ENCODE assay signal across 28 cellular contexts in genomic region chr4:636628-636950, GRCh38. TPM values are rescaled to one million over a fixed set of nuclear protein-coding genes. Genes with fewer than 3 reads are reported as not detected.
"Had no signal": no experiment of that assay in that cellular context is flagged by ENCODE, and none has a peak within 500 bp of the region (broad histone marks: within the 10 kb centered on the region; RNA-seq: fewer than 3 reads in every experiment).

No MANE protein-coding gene starts in this region.

- H3K36me3 Mint-ChIP-seq: activated naive CD4-positive, alpha-beta T cell treated with anti-CD3 and anti-CD28 coated beads, Interleukin-2, amount 50 U/mL, for 24 hours; mesothelial cell of epicardium; T-cell had no signal

- DNase-seq: activated CD4-positive, alpha-beta T cell treated with anti-CD3 and anti-CD28 coated beads for 4 hours; activated CD4-positive, alpha-beta T cell treated with anti-CD3 and anti-CD28 coated beads, Interleukin-2, amount 50 U/mL, for 4 hours; activated CD8-positive, alpha-beta memory T cell treated with anti-CD3 and anti-CD28 coated beads for 24 hours; activated gamma-delta T cell; activated naive CD8-positive, alpha-beta T cell treated with anti-CD3 and anti-CD28 coated beads, Interleukin-2, amount 50 U/mL, for 24 hours; amygdala; central memory CD4-positive, alpha-beta T cell; dermis blood vessel endothelial cell; effector CD4-positive, alpha-beta T cell; esophagus squamous epithelium; foreskin melanocyte; left ventricle myocardium inferior; naive thymus-derived CD4-positive, alpha-beta T cell; occipital lobe; stimulated activated CD4-positive, alpha-beta T cell treated with anti-CD3 and anti-CD28 coated beads, Interleukin-15, amount 100 ng/mL, for 24 hours; stimulated activated CD4-positive, alpha-beta T cell treated with anti-CD3 and anti-CD28 coated beads, Interleukin-2, amount 100 ng/mL, for 24 hours; stimulated activated naive B cell treated with anti-CD40 and anti-IgM and Interleukin-4, amounts not matched to agents 10 μg/mL and 1 μg/mL and 100 μg/mL, for 72 hours; stomach; T-cell; thyroid gland; upper lobe of right lung had no signal

- H3K4me1 ChIP-seq: breast epithelium, esophagus squamous epithelium, left ventricle myocardium inferior, stomach, thyroid gland, upper lobe of right lung had no signal

- FAIRE-seq: endometrium, islet of Langerhans had no signal

- H3K4me3 ChIP-seq: breast epithelium, esophagus squamous epithelium, left ventricle myocardium inferior, stomach, thyroid gland, upper lobe of right lung had no signal

- H3K27ac Mint-ChIP-seq: activated naive CD4-positive, alpha-beta T cell treated with anti-CD3 and anti-CD28 coated beads, Interleukin-2, amount 50 U/mL, for 24 hours; activated naive CD8-positive, alpha-beta T cell treated with anti-CD3 and anti-CD28 coated beads, Interleukin-2, amount 50 U/mL, for 24 hours; mesothelial cell of epicardium; naive thymus-derived CD4-positive, alpha-beta T cell; stimulated activated naive B cell treated with anti-CD40 and anti-IgM and Interleukin-4, amounts not matched to agents 10 μg/mL and 1 μg/mL and 100 μg/mL, for 72 hours; T-cell had no signal

- H3K4me3 Mint-ChIP-seq: activated naive CD4-positive, alpha-beta T cell treated with anti-CD3 and anti-CD28 coated beads, Interleukin-2, amount 50 U/mL, for 24 hours; activated naive CD8-positive, alpha-beta T cell treated with anti-CD3 and anti-CD28 coated beads, Interleukin-2, amount 50 U/mL, for 24 hours; mesothelial cell of epicardium; naive thymus-derived CD4-positive, alpha-beta T cell; stimulated activated naive B cell treated with anti-CD40 and anti-IgM and Interleukin-4, amounts not matched to agents 10 μg/mL and 1 μg/mL and 100 μg/mL, for 72 hours; T-cell had no signal

- ATAC-seq: activated naive CD8-positive, alpha-beta T cell treated with anti-CD3 and anti-CD28 coated beads, Interleukin-2, amount 50 U/mL, for 24 hours; stimulated activated naive B cell treated with anti-CD40 and anti-IgM and Interleukin-4, amounts not matched to agents 10 μg/mL and 1 μg/mL and 100 μg/mL, for 72 hours; T-cell had no signal

- H3K27ac ChIP-seq: breast epithelium, epithelial cell of prostate, esophagus squamous epithelium, left ventricle myocardium inferior, stomach, thyroid gland, upper lobe of right lung had no signal

- H3K9me3 ChIP-seq: thyroid gland, upper lobe of right lung had no signal

- H3K36me3 ChIP-seq: breast epithelium, esophagus squamous epithelium, left ventricle myocardium inferior, stomach, thyroid gland, upper lobe of right lung had no signal

- H3K27me3 ChIP-seq: thyroid gland, upper lobe of right lung had no signal

- H3K4me1 Mint-ChIP-seq: activated naive CD4-positive, alpha-beta T cell treated with anti-CD3 and anti-CD28 coated beads, Interleukin-2, amount 50 U/mL, for 24 hours; activated naive CD8-positive, alpha-beta T cell treated with anti-CD3 and anti-CD28 coated beads, Interleukin-2, amount 50 U/mL, for 24 hours; mesothelial cell of epicardium; naive thymus-derived CD4-positive, alpha-beta T cell; stimulated activated naive B cell treated with anti-CD40 and anti-IgM and Interleukin-4, amounts not matched to agents 10 μg/mL and 1 μg/mL and 100 μg/mL, for 72 hours; T-cell had no signal

RNA-seq across cellular contexts. Expression of gene SLC49A3, which starts 52.4 kb away (rescaled TPM):
- polyA plus RNA-seq: naive thymus-derived CD4-positive, alpha-beta T cell; neural cell had no signal
